Comparison of ENCODE assay signal across 15 cellular contexts in genomic region chr20:17955302-17955701, GRCh38. TPM values are rescaled to one million over a fixed set of nuclear protein-coding genes. Genes with fewer than 3 reads are reported as not detected.
DNase-seq lines count a peak whose midpoint lies in the region; ATAC-seq, FAIRE-seq and TF ChIP-seq lines count a peak whose summit lies in the region.
"Had no signal": no experiment of that assay in that cellular context is flagged by ENCODE, and none has a peak within 500 bp of the region (broad histone marks: within the 10 kb centered on the region; RNA-seq: fewer than 3 reads in every experiment).

No MANE protein-coding gene starts in this region.

- H2AFZ ChIP-seq in OCI-LY7 (ENCODE audit: low read length) (no peak overlapping the region), K562 (ENCODE audit: low read depth, low read length) (no peak overlapping the region), smooth muscle cell (ENCODE audit: low read depth) (no peak overlapping the region)
- H2AFZ ChIP-seq: parathyroid adenoma had no signal

- no peak overlapping the region for H3K9ac ChIP-seq in K562 (ENCODE audit: insufficient read depth in 1 of 2, low read depth in 2 of 2, low read length in 2 of 2)
- peak overlapping the region; percentile 26 for H3K9ac ChIP-seq in smooth muscle cell (ENCODE audit: low read depth)
- H3K9ac ChIP-seq: parathyroid adenoma had no signal

- H3K27me3 ChIP-seq in K562 (ENCODE audit: control insufficient read depth in 2 of 2, insufficient read depth in 2 of 2, low read length in 2 of 2) = no peaks in the 10 kb centered on the region
- no peaks in the 10 kb centered on the region for H3K27me3 ChIP-seq in smooth muscle cell (ENCODE audit: low read depth)
- H3K27me3 ChIP-seq: tibial nerve had no signal

- no peaks in the 10 kb centered on the region for H3K27me3 Mint-ChIP-seq in activated CD4-positive, alpha-beta T cell treated with anti-CD3 and anti-CD28 coated beads, Interleukin-2, amount 10 ng/mL, durations not matched to agents 7 days and 5 days

- TF ChIP-seq POLR2A in K562 (conservative IDR thresholded peaks at IDR 0.05) = no peak

- H3K9me3 Mint-ChIP-seq in activated CD4-positive, alpha-beta T cell treated with anti-CD3 and anti-CD28 coated beads, Interleukin-2, amount 10 ng/mL, durations not matched to agents 7 days and 5 days = no peaks in the 10 kb centered on the region

- H3K36me3 ChIP-seq in OCI-LY7 (ENCODE audit: insufficient read depth, low read length) (peaks cover 100% of the 10 kb centered on the region), K562 (ENCODE audit: control insufficient read depth, insufficient read depth, low read length) (peaks cover 79% of the 10 kb centered on the region), smooth muscle cell (ENCODE audit: low read depth) (peaks cover 23% of the 10 kb centered on the region)

- TF ChIP-seq RAD21 in K562 (CRISPR knock-in tag; conservative IDR thresholded peaks at IDR 0.05 in 1 of 2, IDR thresholded peaks at IDR 0.05 in 1 of 2) = no peak

- H3K4me3 Mint-ChIP-seq in activated CD4-positive, alpha-beta T cell treated with anti-CD3 and anti-CD28 coated beads, Interleukin-2, amount 10 ng/mL, durations not matched to agents 7 days and 5 days = no peak overlapping the region

- peaks cover 21% of the 10 kb centered on the region for H3F3A ChIP-seq in smooth muscle cell (ENCODE audit: low read depth)

- no peak for DNase-seq in activated CD4-positive, alpha-beta T cell treated with anti-CD3 and anti-CD28 coated beads, Interleukin-2, amount 10 ng/mL, durations not matched to agents 7 days and 5 days
- DNase-seq in activated CD4-positive, alpha-beta T cell treated with anti-CD3 and anti-CD28 coated beads, Interleukin-2, amount 50 U/mL, for 48 hours = no peak
- DNase-seq in OCI-LY7 (ENCODE audit: low spot score) = no peak
- DNase-seq in K562 (ENCODE audit: extremely low read depth in 1 of 4, low spot score in 3 of 4) = no peak
- no peak for DNase-seq in smooth muscle cell (lab: John Stamatoyannopoulos, UW; ENCODE audit: unreplicated experiment)
- no peak for DNase-seq in substantia nigra (lab: John Stamatoyannopoulos, UW)
- no peak for DNase-seq in mesenteric fat pad (ENCODE audit: low spot score)
- no peak for DNase-seq in coronary artery (ENCODE audit: low spot score)
- DNase-seq: dermis blood vessel endothelial cell, midbrain, NCI-H1105, NCI-H446 had no signal

- no peak for TF ChIP-seq CTCF in OCI-LY7 (conservative IDR thresholded peaks at IDR 0.05; ENCODE audit: low read length)
- no peak for TF ChIP-seq CTCF in K562 (IDR thresholded peaks at IDR 0.05 in 2 of 3, conservative IDR thresholded peaks at IDR 0.05 in 1 of 3; ENCODE audit: insufficient read depth in 2 of 3, low read depth in 1 of 3, low read length in 3 of 3)
- TF ChIP-seq CTCF in smooth muscle cell (IDR thresholded peaks at IDR 0.05; ENCODE audit: borderline replicate concordance, insufficient read depth, poor library complexity, severe bottlenecking) = no peak
- TF ChIP-seq CTCF in coronary artery (IDR thresholded peaks at IDR 0.05) = no peak

- H3K27ac ChIP-seq in OCI-LY7 (ENCODE audit: low read depth, low read length, poor library complexity, severe bottlenecking) = peak overlapping the region; percentile 82
- H3K27ac ChIP-seq in K562 (ENCODE audit: extremely low read depth, low read depth, low read length) = no peak overlapping the region
- peak overlapping the region; percentile 40 for H3K27ac ChIP-seq in smooth muscle cell (ENCODE audit: low read depth)
- no peak overlapping the region for H3K27ac ChIP-seq in substantia nigra (ENCODE audit: low read depth, low read length, poor library complexity, severe bottlenecking)
- no peak overlapping the region for H3K27ac ChIP-seq in coronary artery
- H3K27ac ChIP-seq: parathyroid adenoma, tibial nerve had no signal

- H3K4me2 ChIP-seq in OCI-LY7 (ENCODE audit: low read length) (peak overlapping the region; percentile 80), K562 (ENCODE audit: insufficient read depth, low read length) (no peak overlapping the region), smooth muscle cell (no peak overlapping the region)

- peak overlapping the region; percentile 52 for H3K27ac Mint-ChIP-seq in activated CD4-positive, alpha-beta T cell treated with anti-CD3 and anti-CD28 coated beads, Interleukin-2, amount 10 ng/mL, durations not matched to agents 7 days and 5 days

- BruUV-seq in OCI-LY7 (replicated peaks; lab: Mats Ljungman, UMichigan) (no TSS peak), K562 (replicated peaks; lab: Mats Ljungman, UMichigan) (no TSS peak)

- WGBS in K562 (ENCODE audit: insufficient coverage, low coverage, missing lambda C conversion rate) = 43% methylated on average over 2 of the region's 3 CpGs
- WGBS in smooth muscle cell (ENCODE audit: low lambda C conversion rate) = 48% methylated on average over 3 of the region's 3 CpGs

- no peaks in the 10 kb centered on the region for H3K9me2 ChIP-seq in OCI-LY7 (ENCODE audit: insufficient read depth, low read length)

- CTCF ChIA-PET in activated CD4-positive, alpha-beta T cell treated with anti-CD3 and anti-CD28 coated beads, Interleukin-2, amount 10 ng/mL, durations not matched to agents 7 days and 5 days (lab: Charles Lee) = interaction anchor here (1.2 to 3.5 kb wide), 4 partner anchors 9 to 16 kb away, joined by 3 to 31 read pairs (median 5); no protein-coding TSS in a partner anchor
- CTCF ChIA-PET in OCI-LY7 (lab: Charles Lee; ENCODE audit: unreplicated experiment) (interaction anchor here (0.8 kb wide), 1 partner anchor 9 kb away, joined by 3 read pairs; no protein-coding TSS in a partner anchor), K562 (lab: Yijun Ruan, JAX; ENCODE audit: low intra/inter-chr PET ratio) (no interaction called here)

- H3K9me1 ChIP-seq in K562 (ENCODE audit: control insufficient read depth, insufficient read depth, low read length) = peaks cover 3% of the 10 kb centered on the region

- intact Hi-C loops in OCI-LY7 (cut with micrococcal nuclease; ENCODE audit: unreplicated experiment) (no loop called here), K562 (cut with micrococcal nuclease) (no loop called here)

- peak overlapping the region; percentile 58 for H3K4me3 ChIP-seq in OCI-LY7 (ENCODE audit: low read depth, low read length, poor library complexity, severe bottlenecking)
- no peak overlapping the region for H3K4me3 ChIP-seq in K562
- H3K4me3 ChIP-seq in smooth muscle cell = no peak overlapping the region
- H3K4me3 ChIP-seq in coronary artery = no peak overlapping the region
- H3K4me3 ChIP-seq: tibial nerve had no signal

- H3K9me3 ChIP-seq in OCI-LY7 (ENCODE audit: low read length) (peaks cover 7% of the 10 kb centered on the region; the same call in 1 of the 2 replicates), K562 (replicated peaks; ENCODE audit: control insufficient read depth, insufficient read depth, low read depth, low read length) (no peaks in the 10 kb centered on the region), smooth muscle cell (replicated peaks; ENCODE audit: low read depth) (no peaks in the 10 kb centered on the region)
- H3K9me3 ChIP-seq: tibial nerve had no signal

- no peak for FAIRE-seq in K562 (lab: Jason Lieb, UNC)
- FAIRE-seq: D721Med had no signal

- H4K20me1 ChIP-seq in OCI-LY7 (ENCODE audit: insufficient read depth, low read length) (peaks cover 72% of the 10 kb centered on the region), K562 (replicated peaks; ENCODE audit: control insufficient read depth, insufficient read depth, low read length) (peaks cover 20% of the 10 kb centered on the region), smooth muscle cell (ENCODE audit: low read depth) (peaks cover 96% of the 10 kb centered on the region)

- no peak for ATAC-seq in K562

- in situ Hi-C loops in K562 (cut with MboI) = no loop called here

- POLR2A ChIA-PET in activated CD4-positive, alpha-beta T cell treated with anti-CD3 and anti-CD28 coated beads, Interleukin-2, amount 10 ng/mL, durations not matched to agents 7 days and 5 days (lab: Charles Lee) = interaction anchor here (1.1 kb wide), 1 partner anchor 10 kb away, joined by 4 read pairs; no protein-coding TSS in a partner anchor
- POLR2A ChIA-PET in OCI-LY7 (lab: Charles Lee) = interaction anchor here (0.6 to 4.5 kb wide), 11 partner anchors 8 to 441 kb away, joined by 3 to 47 read pairs (median 7); partner anchors contain the start of genes DSTN, RRBP1 and SNX5
- POLR2A ChIA-PET in K562 (lab: Yijun Ruan, JAX) = interaction anchor here (0.7 to 1.6 kb wide), 4 partner anchors 10 to 18 kb away, joined by 3 to 4 read pairs (median 4); partner anchors contain the start of gene SNX5

- TF ChIP-seq EP300 in K562 (IDR thresholded peaks at IDR 0.05; ENCODE audit: low read length) = no peak

- peaks cover 82% of the 10 kb centered on the region for H3K4me1 ChIP-seq in OCI-LY7 (ENCODE audit: insufficient read depth, low read length, poor library complexity, severe bottlenecking)
- H3K4me1 ChIP-seq in K562 (replicated peaks in 1 of 2; ENCODE audit: control insufficient read depth in 2 of 2, insufficient read depth in 2 of 2, low read length in 2 of 2) = peaks cover 6 to 26% of the 10 kb centered on the region in 2 experiments; a peak in 3 of 5 replicates
- H3K4me1 ChIP-seq in smooth muscle cell (ENCODE audit: low read depth) = peaks cover 10% of the 10 kb centered on the region

- H3K36me3 Mint-ChIP-seq in activated CD4-positive, alpha-beta T cell treated with anti-CD3 and anti-CD28 coated beads, Interleukin-2, amount 10 ng/mL, durations not matched to agents 7 days and 5 days (ENCODE audit: low read depth) = peaks cover 62% of the 10 kb centered on the region

- H3K79me2 ChIP-seq in OCI-LY7 (ENCODE audit: insufficient read depth, low read depth, low read length) = peaks cover 100% of the 10 kb centered on the region
- peaks cover 88% of the 10 kb centered on the region for H3K79me2 ChIP-seq in K562 (ENCODE audit: control insufficient read depth, insufficient read depth, low read length)
- H3K79me2 ChIP-seq in smooth muscle cell (ENCODE audit: low read depth) = peaks cover 95% of the 10 kb centered on the region

- H3K4me1 Mint-ChIP-seq in activated CD4-positive, alpha-beta T cell treated with anti-CD3 and anti-CD28 coated beads, Interleukin-2, amount 10 ng/mL, durations not matched to agents 7 days and 5 days = peaks cover 71% of the 10 kb centered on the region

RNA-seq across cellular contexts. Expression of gene SNX5, which starts 13.3 kb away (rescaled TPM):
- 100 to 1,000 TPM; 149 to 166 TPM for total RNA-seq in activated CD4-positive, alpha-beta T cell treated with anti-CD3 and anti-CD28 coated beads, Interleukin-2, amount 10 ng/mL, durations not matched to agents 7 days and 5 days
- total RNA-seq in OCI-LY7 (2014; rRNA removed; shearing (Covaris generic)) = 183 and 204 TPM in 2 replicates
- 263 and 274 TPM in 2 replicates for total RNA-seq in OCI-LY7 (2022)
- 174 and 330 TPM in 2 replicates for total RNA-seq in K562 (2011; cell fraction: chromatin; rRNA removed; ENCODE audit: low replicate concordance)
- 139 and 146 TPM in 2 replicates for total RNA-seq in K562 (2011; cell fraction: nucleolus; rRNA removed)
- total RNA-seq in K562 (2011; cell fraction: nucleoplasm; rRNA removed) = 189 and 260 TPM in 2 replicates
- 150 and 171 TPM in 2 replicates for total RNA-seq in K562 (2014; rRNA removed)
- 157 and 183 TPM in 2 replicates for total RNA-seq in K562 (2014; rRNA removed; fragmentation: Illumina TruSeq; extraction: Trizol)
- 156 and 164 TPM in 2 replicates for total RNA-seq in K562 (2015; rRNA removed; fragmentation: Illumina TruSeq; extraction: Trizol)
- total RNA-seq in K562 (2021) = 128 and 142 TPM in 2 replicates
- 139 and 174 TPM in 2 replicates for polyA plus RNA-seq in K562 (2011; rRNA removed)
- polyA plus RNA-seq in K562 (2011; cell fraction: cytosol; rRNA removed) = 84.9 and 100 TPM in 2 replicates
- polyA plus RNA-seq in K562 (2011; cell fraction: nucleus; rRNA removed) = 170 and 187 TPM in 2 replicates
- 122 and 132 TPM in 2 replicates for polyA plus RNA-seq in K562 (2012)
- polyA plus RNA-seq in K562 (2014; fragmentation: Illumina TruSeq; extraction: Trizol) = 150 and 160 TPM in 2 replicates
- 10 to 100 TPM; 53.5 to 69.8 TPM for polyA plus RNA-seq in K562 (2014; fragmentation: Nextera tagmentation; extraction: Ambion mirVana)
- 232 and 276 TPM in 2 replicates for polyA plus RNA-seq in K562 (2014; rRNA removed)
- polyA minus RNA-seq in K562 (2011; rRNA and poly(A)+ RNA removed) = 156 and 164 TPM in 2 replicates
- polyA minus RNA-seq in K562 (2011; cell fraction: cytosol; rRNA and poly(A)+ RNA removed) = 70.9 and 78.5 TPM in 2 replicates
- polyA minus RNA-seq in K562 (2011; cell fraction: nucleus; rRNA and poly(A)+ RNA removed) = 156 and 184 TPM in 2 replicates
- 92.3 and 100 TPM in 2 replicates for total RNA-seq in smooth muscle cell
- polyA plus RNA-seq in smooth muscle cell = 46.3 and 49.8 TPM in 2 replicates
- total RNA-seq in mesenteric fat pad = 97.6 TPM

RNA-seq across cellular contexts. Expression of gene MGME1, which starts 13.5 kb away (rescaled TPM):
- 10 to 100 TPM; 36.8 to 41.5 TPM for total RNA-seq in activated CD4-positive, alpha-beta T cell treated with anti-CD3 and anti-CD28 coated beads, Interleukin-2, amount 10 ng/mL, durations not matched to agents 7 days and 5 days
- total RNA-seq in OCI-LY7 (2014; rRNA removed; shearing (Covaris generic)) = 46.6 and 47.8 TPM in 2 replicates
- total RNA-seq in OCI-LY7 (2022) = 75.6 and 80.1 TPM in 2 replicates
- 27.5 and 51.1 TPM in 2 replicates for total RNA-seq in K562 (2011; cell fraction: chromatin; rRNA removed; ENCODE audit: low replicate concordance)
- 29.0 and 30.2 TPM in 2 replicates for total RNA-seq in K562 (2011; cell fraction: nucleolus; rRNA removed)
- total RNA-seq in K562 (2011; cell fraction: nucleoplasm; rRNA removed) = 29.8 and 32.3 TPM in 2 replicates
- total RNA-seq in K562 (2014; rRNA removed) = 15.6 and 15.9 TPM in 2 replicates
- 38.6 and 42.7 TPM in 2 replicates for total RNA-seq in K562 (2014; rRNA removed; fragmentation: Illumina TruSeq; extraction: Trizol)
- total RNA-seq in K562 (2015; rRNA removed; fragmentation: Illumina TruSeq; extraction: Trizol) = 34.1 and 35.0 TPM in 2 replicates
- 29.2 and 30.6 TPM in 2 replicates for total RNA-seq in K562 (2021)
- 25.9 and 36.0 TPM in 2 replicates for polyA plus RNA-seq in K562 (2011; rRNA removed)
- 12.0 and 17.2 TPM in 2 replicates for polyA plus RNA-seq in K562 (2011; cell fraction: cytosol; rRNA removed)
- polyA plus RNA-seq in K562 (2011; cell fraction: nucleus; rRNA removed) = 15.6 and 16.5 TPM in 2 replicates
- 33.1 and 37.6 TPM in 2 replicates for polyA plus RNA-seq in K562 (2012)
- polyA plus RNA-seq in K562 (2014; fragmentation: Illumina TruSeq; extraction: Trizol) = 41.3 and 45.1 TPM in 2 replicates
- 10 to 100 TPM; 13.4 to 20.7 TPM for polyA plus RNA-seq in K562 (2014; fragmentation: Nextera tagmentation; extraction: Ambion mirVana)
- polyA plus RNA-seq in K562 (2014; rRNA removed) = 23.1 and 27.3 TPM in 2 replicates
- polyA minus RNA-seq in K562 (2011; rRNA and poly(A)+ RNA removed) = 35.0 and 37.2 TPM in 2 replicates
- polyA minus RNA-seq in K562 (2011; cell fraction: cytosol; rRNA and poly(A)+ RNA removed) = 19.7 and 26.8 TPM in 2 replicates
- 16.3 and 30.9 TPM in 2 replicates for polyA minus RNA-seq in K562 (2011; cell fraction: nucleus; rRNA and poly(A)+ RNA removed)
- total RNA-seq in smooth muscle cell = 16.0 and 18.3 TPM in 2 replicates
- polyA plus RNA-seq in smooth muscle cell = 15.7 and 20.6 TPM in 2 replicates
- 10.6 TPM for total RNA-seq in mesenteric fat pad

Comparison
In these comparisons a context has a peak if more than half of its experiments do, and no peak if none do; other contexts are left out.
1. H3K27ac ChIP-seq: peak in OCI-LY7 (single experiment) and smooth muscle cell (single experiment); none in K562 (single experiment), substantia nigra (single experiment) and coronary artery (0 of 2).